ENCODE assay signal across 17 cellular contexts in the genomic region with DNA sequence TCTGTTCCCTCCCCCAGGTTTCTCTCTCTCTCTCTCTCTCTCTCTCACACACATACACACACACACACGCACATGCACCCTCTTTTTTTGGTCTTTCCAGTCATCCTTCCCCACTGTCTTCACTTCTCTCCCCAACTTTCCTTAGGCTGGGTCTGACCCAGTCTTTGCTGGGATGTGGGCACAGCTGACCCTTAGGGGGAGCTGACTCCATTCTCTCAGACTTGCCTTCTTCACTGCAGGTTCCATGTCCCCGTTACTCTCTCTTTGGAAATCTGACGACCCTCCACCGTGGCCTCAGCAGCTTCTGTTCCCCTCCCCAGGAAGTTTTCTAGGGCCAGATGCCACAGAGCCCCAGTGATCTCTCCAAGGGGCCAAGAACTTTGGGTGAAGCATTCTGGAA. TPM values are rescaled to one million over a fixed set of nuclear protein-coding genes. Genes with fewer than 3 reads are reported as not detected.
DNase-seq lines count a peak whose midpoint lies in the region; ATAC-seq, FAIRE-seq and TF ChIP-seq lines count a peak whose summit lies in the region.
"Had no signal": no experiment of that assay in that cellular context is flagged by ENCODE, and none has a peak within 500 bp of the region (broad histone marks: within the 10 kb centered on the region; RNA-seq: fewer than 3 reads in every experiment).

No MANE protein-coding gene starts in this region.

- peak; percentile 66 to 77 for TF ChIP-seq RAD21 in H1 (IDR thresholded peaks at IDR 0.05 in 1 of 2, conservative IDR thresholded peaks at IDR 0.05 in 1 of 2; ENCODE audit: low read depth in 2 of 2, low read length in 2 of 2)

- no peak overlapping the region for H3K14ac ChIP-seq in H1 (ENCODE audit: insufficient read length)

- no peak for ATAC-seq in activated CD8-positive, alpha-beta memory T cell treated with anti-CD3 and anti-CD28 coated beads, Interleukin-2, amount 10 ng/mL, durations not matched to agents 7 days and 5 days

- CTCF ChIA-PET in activated CD8-positive, alpha-beta memory T cell treated with anti-CD3 and anti-CD28 coated beads, Interleukin-2, amount 10 ng/mL, durations not matched to agents 7 days and 5 days (lab: Charles Lee) = no interaction called here
- CTCF ChIA-PET in H1 (lab: Charles Lee; ENCODE audit: partially characterized antibody) = interaction anchor here (0.6 to 6.6 kb wide), 15 partner anchors 9 to 214 kb away, joined by 3 to 42 read pairs (median 3); no protein-coding TSS in a partner anchor

- no peak overlapping the region for H2BK15ac ChIP-seq in H1 (ENCODE audit: low read length)

- no peak overlapping the region for H3K9ac ChIP-seq in H1 (replicated peaks in 1 of 4; ENCODE audit: extremely low read depth in 1 of 4, low read depth in 3 of 4, low read length in 3 of 4)

- H2AFZ ChIP-seq in H1 (ENCODE audit: low read length) = no peak overlapping the region

- H2BK20ac ChIP-seq in H1 (ENCODE audit: low read length) = no peak overlapping the region

- H3K56ac ChIP-seq in H1 (replicated peaks; ENCODE audit: insufficient read length, low read depth, low read length) = no peak overlapping the region

- peak overlapping the region; percentile 9 for H3K4me3 Mint-ChIP-seq in activated CD8-positive, alpha-beta memory T cell treated with anti-CD3 and anti-CD28 coated beads, Interleukin-2, amount 10 ng/mL, durations not matched to agents 7 days and 5 days
- peak overlapping the region; percentile 42 for H3K4me3 Mint-ChIP-seq in osteocyte (ENCODE audit: unreplicated experiment)

- no peak overlapping the region for H3K18ac ChIP-seq in H1 (ENCODE audit: extremely low read depth, low read length)

- no peak overlapping the region for H2BK12ac ChIP-seq in H1 (ENCODE audit: low read depth, low read length)

- no peak overlapping the region; a peak in 1 of 4 replicates for H3K4me2 ChIP-seq in H1 (ENCODE audit: insufficient read depth in 1 of 2, low read depth in 2 of 2, low read length in 2 of 2)

- no peak overlapping the region for H4K91ac ChIP-seq in H1 (replicated peaks; ENCODE audit: insufficient read length, low read length)

- no peak overlapping the region for H4K5ac ChIP-seq in H1 (ENCODE audit: insufficient read length, low read depth, low read length)

- H3K79me2 ChIP-seq in H1 (ENCODE audit: control insufficient read depth in 1 of 2, insufficient read depth in 2 of 2, low read length in 2 of 2) = no peaks in the 10 kb centered on the region

- H3K4me1 ChIP-seq in H1 (replicated peaks in 1 of 4; ENCODE audit: control insufficient read depth in 3 of 4, insufficient read depth in 4 of 4, low read length in 3 of 4) (peaks cover 0 to 4% (median 0%) of the 10 kb centered on the region in 4 experiments; a peak in 2 of 7 replicates), stomach (peaks cover 13 to 23% (median 19%) of the 10 kb centered on the region in 4 donors)

- H3K4me3 ChIP-seq in NB4 (ENCODE audit: low read depth, low read length) = no peak overlapping the region
- H3K4me3 ChIP-seq in H1 (ENCODE audit: extremely low read depth in 1 of 4, insufficient read depth in 2 of 4, low read depth in 3 of 4, low read length in 4 of 4) = no peak overlapping the region
- no peak overlapping the region for H3K4me3 ChIP-seq in stomach
- H3K4me3 ChIP-seq: esophagus squamous epithelium, Peyer's patch, suprapubic skin had no signal

- H3K79me1 ChIP-seq in H1 (ENCODE audit: low read depth, low read length) = peaks cover 2% of the 10 kb centered on the region; the same call in 1 of the 2 replicates

- no peak overlapping the region for H2BK5ac ChIP-seq in H1 (ENCODE audit: low read depth, low read length)

- peaks cover 52% of the 10 kb centered on the region for H3K27me3 Mint-ChIP-seq in activated CD8-positive, alpha-beta memory T cell treated with anti-CD3 and anti-CD28 coated beads, Interleukin-2, amount 10 ng/mL, durations not matched to agents 7 days and 5 days
- peaks cover 26% of the 10 kb centered on the region for H3K27me3 Mint-ChIP-seq in osteocyte (ENCODE audit: unreplicated experiment)

- 43% methylated on average over 4 of the region's 4 CpGs; no CpG with 5 or more reads in 1 of the 2 experiments for WGBS in H1 (ENCODE audit: extremely low coverage in 1 of 2, insufficient coverage in 1 of 2, insufficient read length in 1 of 2, insufficient replicate concordance in 2 of 2, low coverage in 1 of 2, low lambda C conversion rate in 2 of 2, missing lambda C conversion rate in 1 of 2), 2 experiments
- WGBS in stomach, 5 donors = 35 to 49% (median 41%) methylated on average over 4 of the region's 4 CpGs

- H3K9me3 ChIP-seq in H1 (ENCODE audit: insufficient read depth in 2 of 2, low read depth in 1 of 2, low read length in 1 of 2) (no peaks in the 10 kb centered on the region), stomach (no peaks in the 10 kb centered on the region)
- H3K9me3 ChIP-seq: esophagus squamous epithelium, Peyer's patch, suprapubic skin had no signal

- no peak overlapping the region for H2AK5ac ChIP-seq in H1 (ENCODE audit: low read depth, low read length)

- peaks cover 4% of the 10 kb centered on the region for H3K4me1 Mint-ChIP-seq in activated CD8-positive, alpha-beta memory T cell treated with anti-CD3 and anti-CD28 coated beads, Interleukin-2, amount 10 ng/mL, durations not matched to agents 7 days and 5 days
- peaks cover 4% of the 10 kb centered on the region for H3K4me1 Mint-ChIP-seq in osteocyte (ENCODE audit: unreplicated experiment)

- POLR2A ChIA-PET in H1 (lab: Charles Lee; ENCODE audit: partially characterized antibody) = interaction anchor here (0.6 to 1.0 kb wide), 4 partner anchors 9 to 160 kb away, joined by 3 to 4 read pairs (median 3); no protein-coding TSS in a partner anchor

- peaks cover 4 to 15% of the 10 kb centered on the region in 2 experiments for H4K20me1 ChIP-seq in H1 (replicated peaks in 1 of 2; ENCODE audit: control insufficient read depth in 1 of 2, insufficient read depth in 2 of 2, low read length in 2 of 2)

- H3K9me3 Mint-ChIP-seq in activated CD8-positive, alpha-beta memory T cell treated with anti-CD3 and anti-CD28 coated beads, Interleukin-2, amount 10 ng/mL, durations not matched to agents 7 days and 5 days (ENCODE audit: low read depth) = no peaks in the 10 kb centered on the region
- no peaks in the 10 kb centered on the region for H3K9me3 Mint-ChIP-seq in osteocyte (ENCODE audit: unreplicated experiment)

- H3K23ac ChIP-seq in H1 (ENCODE audit: insufficient read length) = no peak overlapping the region

- H2BK120ac ChIP-seq in H1 (replicated peaks; ENCODE audit: low read depth, low read length) = no peak overlapping the region

- no peak overlapping the region for H4K8ac ChIP-seq in H1 (ENCODE audit: extremely low read depth, insufficient read depth, low read length)

- H3K36me3 ChIP-seq in H1 (ENCODE audit: control insufficient read depth in 2 of 4, insufficient read depth in 4 of 4, low read length in 3 of 4) = no peaks in the 10 kb centered on the region
- no peaks in the 10 kb centered on the region for H3K36me3 ChIP-seq in stomach
- H3K36me3 ChIP-seq: esophagus squamous epithelium, Peyer's patch, suprapubic skin had no signal

- no peak overlapping the region for H3K4ac ChIP-seq in H1 (replicated peaks; ENCODE audit: insufficient read length, low read depth, low read length)

- H3K36me3 Mint-ChIP-seq in activated CD8-positive, alpha-beta memory T cell treated with anti-CD3 and anti-CD28 coated beads, Interleukin-2, amount 10 ng/mL, durations not matched to agents 7 days and 5 days = peaks cover 1% of the 10 kb centered on the region
- H3K36me3 Mint-ChIP-seq in osteocyte (ENCODE audit: unreplicated experiment) = no peaks in the 10 kb centered on the region

- TF ChIP-seq CTCF in NB4 (IDR thresholded peaks at IDR 0.05; ENCODE audit: low read depth, low read length) = peak; percentile 10
- TF ChIP-seq CTCF in H1 (IDR thresholded peaks at IDR 0.05; ENCODE audit: control extremely low read depth in 1 of 3, insufficient read depth in 1 of 3, low read depth in 1 of 3, low read length in 3 of 3) = peak; percentile 56 to 68 (median 65)
- no peak for TF ChIP-seq CTCF in osteocyte (IDR thresholded peaks at IDR 0.05)
- TF ChIP-seq CTCF in stomach (IDR thresholded peaks at IDR 0.05) = no peak

- H3K27me3 ChIP-seq in H1 (replicated peaks in 1 of 4; ENCODE audit: control insufficient read depth in 3 of 4, extremely low read depth in 1 of 4, insufficient read depth in 3 of 4, low read length in 3 of 4) (peaks cover 3 to 26% (median 23%) of the 10 kb centered on the region in 4 experiments), stomach (peaks cover 11 to 100% (median 62%) of the 10 kb centered on the region in 3 donors)

- H3K27ac Mint-ChIP-seq in activated CD8-positive, alpha-beta memory T cell treated with anti-CD3 and anti-CD28 coated beads, Interleukin-2, amount 10 ng/mL, durations not matched to agents 7 days and 5 days = no peak overlapping the region
- no peak overlapping the region for H3K27ac Mint-ChIP-seq in osteocyte (ENCODE audit: unreplicated experiment)

- no peak for FAIRE-seq in H1 (lab: Jason Lieb, UNC)

- no peak overlapping the region for H3K27ac ChIP-seq in H1 (ENCODE audit: low read depth, low read length)
- no peak overlapping the region for H3K27ac ChIP-seq in stomach
- H3K27ac ChIP-seq: esophagus squamous epithelium, Peyer's patch, suprapubic skin had no signal

- intact Hi-C loops in stomach (cut with DNase I; ENCODE audit: low total_unique reads) = no loop called here

- peaks cover 10% of the 10 kb centered on the region for H3K23me2 ChIP-seq in H1 (ENCODE audit: low read depth, low read length)

- no peak for DNase-seq in activated CD8-positive, alpha-beta memory T cell treated with anti-CD3 and anti-CD28 coated beads, Interleukin-2, amount 10 ng/mL, durations not matched to agents 7 days and 5 days
- DNase-seq in activated CD8-positive, alpha-beta memory T cell treated with anti-CD3 and anti-CD28 coated beads, Interleukin-2, amount 50 U/mL, for 4 hours = no peak
- DNase-seq in NB4 (ENCODE audit: low read depth) = no peak
- DNase-seq in H1 (ENCODE audit: low read depth in 1 of 2, low spot score in 2 of 2) = no peak
- DNase-seq in osteocyte (ENCODE audit: extremely low spot score, unreplicated experiment) = no peak
- DNase-seq in DMS53 treated with DMSO at 0.1 percent for 48 hours (lab: John Stamatoyannopoulos, UW; ENCODE audit: unreplicated experiment) = no peak
- no peak for DNase-seq in stomach
- no peak for DNase-seq in NCI-H1048 (lab: John Stamatoyannopoulos, UW)
- DNase-seq: ACHN; activated CD4-positive, CD25-positive, alpha-beta regulatory T cell treated with anti-CD3 and anti-CD28 coated beads, Interleukin-2, amount 50 U/mL, for 72 hours; esophagus squamous epithelium; Kasumi-1; NCI-H146; NCI-H510A treated with DMSO at 0.1 percent for 48 hours; Peyer's patch; SW 1271 had no signal

- TF ChIP-seq POLR2A in NB4 (IDR thresholded peaks at IDR 0.05; ENCODE audit: extremely low read depth, insufficient read length) (no peak), H1 (IDR thresholded peaks at IDR 0.05; ENCODE audit: control extremely low read depth in 1 of 2, low read depth in 2 of 2, low read length in 2 of 2) (no peak), stomach (IDR thresholded peaks at IDR 0.05) (no peak)

- no peak for TF ChIP-seq EP300 in H1 (IDR thresholded peaks at IDR 0.05; ENCODE audit: borderline replicate concordance in 1 of 2, low read depth in 2 of 2, low read length in 2 of 2)
- no peak for TF ChIP-seq EP300 in stomach (IDR thresholded peaks at IDR 0.05)

RNA-seq across cellular contexts. Expression of a gene that starts 2.1 kb away (rescaled TPM):
- total RNA-seq in activated CD8-positive, alpha-beta memory T cell treated with anti-CD3 and anti-CD28 coated beads, Interleukin-2, amount 10 ng/mL, durations not matched to agents 7 days and 5 days = under 1 TPM; 0.35 to 0.54 TPM
- 4.6 and 5.3 TPM in 2 replicates for total RNA-seq in H1 (2021; fragmentation: NEBNext Ultra II Directional; extraction: Animal tissue kit (Norgen Biotek cat#: 25700))
- polyA plus RNA-seq in H1 (2011; rRNA removed) = 3.4 and 4.3 TPM in 2 replicates
- 2.5 TPM for polyA plus RNA-seq in H1 (2011; cell fraction: cytosol; rRNA removed)
- polyA plus RNA-seq in H1 (2011; cell fraction: nucleus; rRNA removed) = 10.2 TPM
- polyA plus RNA-seq in H1 (2012, experiment 1 of 2) = 1.4 to 4.2 TPM (median 3.9 TPM) in 4 replicates
- 2.9 TPM for polyA plus RNA-seq in H1 (2012, experiment 2 of 2)
- polyA plus RNA-seq in H1 (2013, experiment 1 of 2) = 3.8 TPM
- 2.9 TPM for polyA plus RNA-seq in H1 (2013, experiment 2 of 2)
- 3.5 and 4.4 TPM in 2 replicates for polyA minus RNA-seq in H1 (2011; rRNA and poly(A)+ RNA removed)
- 3.3 TPM for polyA minus RNA-seq in H1 (2011; cell fraction: cytosol; rRNA and poly(A)+ RNA removed)
- 10.2 TPM for polyA minus RNA-seq in H1 (2011; cell fraction: nucleus; rRNA and poly(A)+ RNA removed)
- 0.21 and 0.43 TPM in 2 replicates for total RNA-seq in osteocyte
- total RNA-seq in stomach = under 1 TPM in 1 of 5 donors, not detected in 4; 0.45 TPM
- polyA plus RNA-seq in stomach = under 1 TPM in 1 of 3 donors, not detected in 2; 0.08 TPM
- total RNA-seq: suprapubic skin had no signal

Comparison
In these comparisons a context has a peak if more than half of its experiments do, and no peak if none do; other contexts are left out.
1. CTCF ChIP-seq: peak in NB4 (single experiment) and H1 (3 of 3); none in osteocyte (single experiment) and stomach (0 of 7).